In genomic region chr1:27299385-27300252, GRCh38 we compare ENCODE assay signal across 8 cellular contexts. TPM values are rescaled to one million over a fixed set of nuclear protein-coding genes. Genes with fewer than 3 reads are reported as not detected.
DNase-seq lines count a peak whose midpoint lies in the region; ATAC-seq and TF ChIP-seq lines count a peak whose summit lies in the region.

No MANE protein-coding gene starts in this region.

- H3K27me3 ChIP-seq in BJ (ENCODE audit: control insufficient read depth, insufficient read depth, low read length) (no peaks in the 10 kb centered on the region), PC-3 (ENCODE audit: low read length) (no peaks in the 10 kb centered on the region), esophagus (ENCODE audit: control insufficient read depth in 1 of 2, insufficient read depth in 2 of 2, low read length in 2 of 2) (no peaks in the 10 kb centered on the region)

- no peaks in the 10 kb centered on the region for H3K79me2 ChIP-seq in PC-3 (ENCODE audit: low read length)

- H4K20me1 ChIP-seq in PC-3 (ENCODE audit: low read length) = no peaks in the 10 kb centered on the region

- CTCF ChIA-PET in BJ (lab: Yijun Ruan, JAX) = interaction anchor here (0.5 to 18.3 kb wide), 41 partner anchors 9 to 1501 kb away, joined by 3 to 353 read pairs (median 6); partner anchors contain the start of genes AHDC1, CD164L2, FCN3 and GPR3
- CTCF ChIA-PET in PC-3 (lab: Charles Lee) = interaction anchor here (0.5 to 2.4 kb wide), 15 partner anchors 27 to 370 kb away, joined by 3 to 25 read pairs (median 4); partner anchors contain the start of gene MAP3K6

- no peaks in the 10 kb centered on the region for H3F3A ChIP-seq in PC-3 (ENCODE audit: low read length, unreplicated experiment)

- ATAC-seq in PC-3 (peak; percentile 92), HG03469 (IDR thresholded peaks at IDR 0.05; ENCODE audit: unreplicated experiment) (no peak)

- peak overlapping the region; percentile 66 for H2AFZ ChIP-seq in PC-3 (ENCODE audit: low read length)

- H3K4me2 ChIP-seq in PC-3 (ENCODE audit: low read length) = peak overlapping the region; percentile 74

- H3K9me2 ChIP-seq in PC-3 (replicated peaks; ENCODE audit: low read length) = no peaks in the 10 kb centered on the region

- intact Hi-C loops in PC-3 (cut with micrococcal nuclease) = loop anchor here (1.0 to 10.0 kb wide), 3 partner anchors 43 to 305 kb away; partner anchors contain the start of genes AHDC1, GPR3 and SYTL1

- peaks cover 21% of the 10 kb centered on the region for H3K4me1 ChIP-seq in PC-3 (ENCODE audit: insufficient read depth, low read length)
- peaks cover 0 to 18% of the 10 kb centered on the region in 2 donors for H3K4me1 ChIP-seq in esophagus (ENCODE audit: control insufficient read depth in 2 of 2, insufficient read depth in 2 of 2, low read length in 1 of 2)

- peak overlapping the region; percentile 47 for H3K9ac ChIP-seq in PC-3 (ENCODE audit: low read length)

- BruUV-seq in PC-3 (replicated peaks; lab: Mats Ljungman, UMichigan) = TSS peak; percentile 30

- DNase-seq in BJ (ENCODE audit: low read depth) (peak; percentile 96), PC-3 (peak; percentile 98), mucosa of gallbladder (ENCODE audit: low spot score) (peak; percentile 65), D341Med (ENCODE audit: low spot score) (no peak), NCI-H2029 treated with DMSO at 0.1 percent for 48 hours (lab: John Stamatoyannopoulos, UW) (no peak)
- no peak for DNase-seq in activated CD8-positive, alpha-beta memory T cell treated with anti-CD3 and anti-CD28 coated beads, Interleukin-2, amount 50 U/mL, for 4 hours

- POLR2A ChIA-PET in BJ (lab: Charles Lee) (interaction anchor here (0.6 to 1.7 kb wide), 6 partner anchors 38 to 1344 kb away, joined by 3 to 15 read pairs (median 5); partner anchors contain the start of genes MAP3K6 and TAF12), PC-3 (lab: Charles Lee; ENCODE audit: unreplicated experiment) (interaction anchor here (0.5 to 0.7 kb wide), 2 partner anchors 39 to 955 kb away, joined by 3 to 4 read pairs; no protein-coding TSS in a partner anchor)

- no peak for TF ChIP-seq CTCF in BJ (IDR thresholded peaks at IDR 0.05; ENCODE audit: insufficient read depth, low read depth, low read length)
- TF ChIP-seq CTCF in PC-3 (conservative IDR thresholded peaks at IDR 0.05; ENCODE audit: low read depth, low read length) = no peak

- H3K27ac ChIP-seq in PC-3 (ENCODE audit: low read length) = peak overlapping the region; percentile 90
- peak overlapping the region; percentile 86 to 92 for H3K27ac ChIP-seq in esophagus (ENCODE audit: low read depth in 2 of 2, low read length in 1 of 2)

- H3K9me3 ChIP-seq in PC-3 (ENCODE audit: low read length) (no peaks in the 10 kb centered on the region), esophagus (ENCODE audit: control insufficient read depth in 2 of 2, insufficient read depth in 1 of 2, low read depth in 1 of 2, low read length in 1 of 2) (no peaks in the 10 kb centered on the region)

- WGBS in esophagus, 2 donors = 38 to 56% methylated on average over 14 of the region's 14 CpGs

- H3K36me3 ChIP-seq in BJ (ENCODE audit: control insufficient read depth, insufficient read depth, low read length) (peaks cover 11% of the 10 kb centered on the region), PC-3 (ENCODE audit: low read depth, low read length) (peaks cover 8% of the 10 kb centered on the region; the same call in 1 of the 2 replicates), esophagus (ENCODE audit: control insufficient read depth in 2 of 2, insufficient read depth in 2 of 2, low read length in 1 of 2) (peaks cover 6 to 26% of the 10 kb centered on the region in 2 donors)

- H3K4me3 ChIP-seq in BJ (ENCODE audit: low read depth, low read length) = no peak overlapping the region
- H3K4me3 ChIP-seq in PC-3 (ENCODE audit: low read length) = peak overlapping the region; percentile 29; the same call in 1 of the 2 replicates
- no peak overlapping the region for H3K4me3 ChIP-seq in esophagus (ENCODE audit: low read depth in 1 of 2, low read length in 2 of 2)

RNA-seq across cellular contexts. Expression of gene TMEM222, which starts 22.3 kb away (rescaled TPM):
- polyA plus RNA-seq in BJ (2011; rRNA removed) (39.4 and 76.2 TPM in 2 replicates), esophagus (10 to 100 TPM; 31.5 to 46.6 TPM)
- 46.8 and 68.3 TPM in 2 replicates for polyA minus RNA-seq in BJ (2011; rRNA and poly(A)+ RNA removed)
- total RNA-seq in PC-3 (2014; rRNA removed) (50.3 and 57.4 TPM in 2 replicates), mucosa of gallbladder (34.3 TPM)

RNA-seq across cellular contexts. Expression of gene SYTL1, which starts 42.2 kb away (rescaled TPM):
- polyA plus RNA-seq in BJ (2011; rRNA removed) (0.20 and 0.23 TPM in 2 replicates), esophagus (100 to 1,000 TPM; 136 to 302 TPM)
- polyA minus RNA-seq in BJ (2011; rRNA and poly(A)+ RNA removed) = 0.10 TPM in 1 of 2 replicates, not detected in the other
- total RNA-seq in PC-3 (2014; rRNA removed) (26.8 and 34.3 TPM in 2 replicates), mucosa of gallbladder (48.5 TPM)

Comparison
In these comparisons a context has a peak if more than half of its experiments do, and no peak if none do; other contexts are left out.
1. DNase-seq: peak in BJ (single experiment), PC-3 (single experiment) and mucosa of gallbladder (single experiment); none in activated CD8-positive, alpha-beta memory T cell treated with anti-CD3 and anti-CD28 coated beads, Interleukin-2, amount 50 U/mL, for 4 hours (single experiment), D341Med (single experiment) and NCI-H2029 treated with DMSO at 0.1 percent for 48 hours (single experiment).